14 cellular contexts compared by ENCODE assay signal in genomic region chr1:226404904-226405222, GRCh38. TPM values are rescaled to one million over a fixed set of nuclear protein-coding genes. Genes with fewer than 3 reads are reported as not detected.
DNase-seq lines count a peak whose midpoint lies in the region; TF ChIP-seq lines count a peak whose summit lies in the region.
"Had no signal": no experiment of that assay in that cellular context is flagged by ENCODE, and none has a peak within 500 bp of the region (broad histone marks: within the 10 kb centered on the region; RNA-seq: fewer than 3 reads in every experiment).

No MANE protein-coding gene starts in this region.

- H2AFZ ChIP-seq in KMS-11 (ENCODE audit: low read depth) (no peak overlapping the region), neural cell (ENCODE audit: low read depth, low read length) (no peak overlapping the region)

- peaks cover 21% of the 10 kb centered on the region; the same call in 1 of the 2 replicates for H3K36me3 ChIP-seq in KMS-11 (ENCODE audit: insufficient read depth)
- peaks cover 4% of the 10 kb centered on the region for H3K36me3 ChIP-seq in neural cell (ENCODE audit: insufficient read depth, low read length)

- no peak for TF ChIP-seq RAD21 in neural cell (conservative IDR thresholded peaks at IDR 0.05)

- H3K27me3 ChIP-seq in KMS-11 (ENCODE audit: insufficient read depth, low read depth) (no peaks in the 10 kb centered on the region), neural cell (ENCODE audit: insufficient read depth, low read depth, low read length) (no peaks in the 10 kb centered on the region)
- H3K27me3 ChIP-seq: testis had no signal

- H3K4me2 ChIP-seq in KMS-11, result peak overlapping the region; percentile 80
- H3K4me2 ChIP-seq in neural cell (ENCODE audit: low read length), result no peak overlapping the region

- peaks cover 75% of the 10 kb centered on the region for H3K79me2 ChIP-seq in KMS-11 (ENCODE audit: insufficient read depth, low read depth)
- peaks cover 42% of the 10 kb centered on the region for H3K79me2 ChIP-seq in neural cell (replicated peaks; ENCODE audit: insufficient read depth, low read length)

- no peak overlapping the region for H3K27ac Mint-ChIP-seq in T-helper 2 cell treated with Interferon-gamma antibody and Interleukin-4, amounts not matched to agents 5 μg/mL and 100 μg/mL, for 36 hours
- H3K27ac Mint-ChIP-seq in brain, result peak overlapping the region in 3 of 5 experiments; percentile 23 to 73 (median 58)

- H4K20me1 ChIP-seq in KMS-11 (ENCODE audit: insufficient read depth), result peaks cover 51% of the 10 kb centered on the region
- no peaks in the 10 kb centered on the region for H4K20me1 ChIP-seq in neural cell (ENCODE audit: insufficient read depth)

- H3K9ac ChIP-seq in KMS-11 (no peak overlapping the region), neural cell (ENCODE audit: low read length) (no peak overlapping the region)

- H3K9me2 ChIP-seq in neural cell (ENCODE audit: insufficient read depth, low read length), result no peaks in the 10 kb centered on the region

- H3F3A ChIP-seq in neural cell (ENCODE audit: insufficient read depth, low read length, poor library complexity, severe bottlenecking), result peaks cover 7% of the 10 kb centered on the region

- peaks cover 38% of the 10 kb centered on the region for H3K4me1 Mint-ChIP-seq in T-helper 2 cell treated with Interferon-gamma antibody and Interleukin-4, amounts not matched to agents 5 μg/mL and 100 μg/mL, for 36 hours (ENCODE audit: low read depth)
- peaks cover 69% of the 10 kb centered on the region for H3K4me1 Mint-ChIP-seq in brain

- peaks cover 49% of the 10 kb centered on the region for H3K4me1 ChIP-seq in KMS-11 (ENCODE audit: low read depth, poor library complexity, severe bottlenecking)

- no peaks in the 10 kb centered on the region for H3K9me3 Mint-ChIP-seq in T-helper 2 cell treated with Interferon-gamma antibody and Interleukin-4, amounts not matched to agents 5 μg/mL and 100 μg/mL, for 36 hours
- peaks cover 0 to 2% (median 0%) of the 10 kb centered on the region in 5 experiments for H3K9me3 Mint-ChIP-seq in brain
- H3K9me3 Mint-ChIP-seq: HFFc6 had no signal

- no peak overlapping the region for H3K4me3 ChIP-seq in KMS-11 (IDR thresholded peaks at IDR 0.05; ENCODE audit: insufficient read depth, low read depth, low read length)
- H3K4me3 ChIP-seq in neural cell (ENCODE audit: low read length), result peak overlapping the region; percentile 88
- H3K4me3 ChIP-seq: testis had no signal

- no peaks in the 10 kb centered on the region for H3K27me3 Mint-ChIP-seq in T-helper 2 cell treated with Interferon-gamma antibody and Interleukin-4, amounts not matched to agents 5 μg/mL and 100 μg/mL, for 36 hours (ENCODE audit: low read depth)
- H3K27me3 Mint-ChIP-seq in brain, result peaks cover 7% of the 10 kb centered on the region

- peaks cover 28% of the 10 kb centered on the region for H3K36me3 Mint-ChIP-seq in T-helper 2 cell treated with Interferon-gamma antibody and Interleukin-4, amounts not matched to agents 5 μg/mL and 100 μg/mL, for 36 hours (ENCODE audit: low read depth)
- peaks cover 28% of the 10 kb centered on the region for H3K36me3 Mint-ChIP-seq in brain

- H3K9me3 ChIP-seq in neural cell (ENCODE audit: low read length), result no peaks in the 10 kb centered on the region
- H3K9me3 ChIP-seq: testis had no signal

- TF ChIP-seq CTCF in KMS-11 (conservative IDR thresholded peaks at IDR 0.05; ENCODE audit: low read depth, low read length) (no peak), brain (conservative IDR thresholded peaks at IDR 0.05) (no peak), neural cell (IDR thresholded peaks at IDR 0.05; ENCODE audit: poor library complexity, severe bottlenecking) (no peak)

- no peak for DNase-seq in T-helper 2 cell treated with Interferon-gamma antibody and Interleukin-4, amounts not matched to agents 5 μg/mL and 100 μg/mL, for 36 hours (ENCODE audit: low spot score)
- DNase-seq in T-helper 2 cell (no peak), AG08395 (ENCODE audit: low spot score) (no peak)
- no peak for DNase-seq in stimulated activated CD4-positive, alpha-beta T cell treated with anti-CD3 and anti-CD28 coated beads, Interleukin-2, amount 100 ng/mL, for 48 hours
- no peak for DNase-seq in activated naive CD4-positive, alpha-beta T cell treated with Interleukin-2 at 50 U/mL for 16 hours
- DNase-seq: HFFc6; NCI-H1092; nucleus accumbens; stimulated activated CD4-positive, alpha-beta T cell treated with anti-CD3 and anti-CD28 coated beads, Interleukin-4, amount 100 ng/mL, for 4 hours; testis; WERI-Rb-1 had no signal

- TF ChIP-seq EP300 in neural cell (conservative IDR thresholded peaks at IDR 0.05; ENCODE audit: poor library complexity, severe bottlenecking), result no peak

- peak overlapping the region; percentile 91 for H3K4me3 Mint-ChIP-seq in T-helper 2 cell treated with Interferon-gamma antibody and Interleukin-4, amounts not matched to agents 5 μg/mL and 100 μg/mL, for 36 hours
- H3K4me3 Mint-ChIP-seq in brain, result peak overlapping the region; percentile 96 to 99 (median 96)

- H3K27ac ChIP-seq in KMS-11 (peak overlapping the region; percentile 94; the same call in 1 of the 2 replicates), neural cell (ENCODE audit: low read length) (no peak overlapping the region)
- H3K27ac ChIP-seq: testis, WERI-Rb-1 had no signal

TF ChIP-seq in neural cell, 6 proteins besides CTCF, POLR2A, EP300 and RAD21:
- no peak for TF ChIP-seq EZH2 (IDR thresholded peaks at IDR 0.05; ENCODE audit: borderline replicate concordance, insufficient read depth, low read length, poor library complexity, severe bottlenecking)
- TF ChIP-seq POLR2AphosphoS5 (IDR thresholded peaks at IDR 0.05), result no peak
- no peak for TF ChIP-seq TAF1 (IDR thresholded peaks at IDR 0.05; ENCODE audit: low read depth)
- no peak for TF ChIP-seq REST (IDR thresholded peaks at IDR 0.05; ENCODE audit: borderline replicate concordance)
- no peak for TF ChIP-seq SMC3 (conservative IDR thresholded peaks at IDR 0.05; ENCODE audit: poor library complexity)
- no peak for TF ChIP-seq MXI1 (conservative IDR thresholded peaks at IDR 0.05; ENCODE audit: poor library complexity, severe bottlenecking)

RNA-seq across cellular contexts. Expression of gene PARP1, which starts 3.0 kb away (rescaled TPM):
- polyA plus RNA-seq in brain (ENCODE audit: insufficient read depth, low read depth, low replicate concordance), result 234 TPM
- polyA plus RNA-seq in neural cell, result 112 and 127 TPM in 2 replicates
- 160 TPM in 2 replicates for polyA minus RNA-seq in neural cell
